13 cellular contexts compared by ENCODE assay signal in the genomic region with DNA sequence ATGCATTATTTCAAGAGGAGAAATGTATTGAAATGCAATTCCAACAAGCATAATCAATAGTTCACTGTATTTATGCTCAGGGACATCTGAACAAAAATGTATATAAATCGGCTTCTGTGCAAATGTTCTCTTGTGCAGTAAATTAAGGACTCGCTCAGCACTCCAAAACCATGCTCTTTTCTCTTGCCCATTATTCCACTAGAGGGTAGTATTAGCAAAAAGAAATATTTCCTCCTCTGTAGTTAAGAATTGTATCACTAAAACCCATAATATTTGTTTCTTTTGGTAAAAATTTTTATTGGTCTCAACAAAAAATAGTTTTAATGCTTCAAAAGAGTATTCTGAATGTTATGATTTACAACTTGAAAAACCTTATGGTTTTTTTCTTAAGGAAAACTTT.
DNase-seq lines count a peak whose midpoint lies in the region; ATAC-seq, FAIRE-seq and TF ChIP-seq lines count a peak whose summit lies in the region.
"Had no signal": no experiment of that assay in that cellular context is flagged by ENCODE, and none has a peak within 500 bp of the region (broad histone marks: within the 10 kb centered on the region; RNA-seq: fewer than 3 reads in every experiment).

No MANE protein-coding gene starts in this region.

- no peak for TF ChIP-seq POLR2A in H54 (IDR thresholded peaks at IDR 0.05; ENCODE audit: low read depth, low read length)

- in situ Hi-C loops in GM13977 (cut with MboI; ENCODE audit: low pct_unique_long_range_greater_than_20kb, low sequenced_read_pairs, unreplicated experiment) = no loop called here

- TF ChIP-seq CTCF in GM13977 (IDR thresholded peaks at IDR 0.05; ENCODE audit: extremely low read depth, insufficient read depth, missing control alignments) (peak; percentile 22), bronchial epithelial cell (IDR thresholded peaks at IDR 0.05; ENCODE audit: insufficient read depth, low read length, severe bottlenecking) (peak; percentile 22), nephron progenitor cell (IDR thresholded peaks at IDR 0.05) (peak; percentile 37)

- ATAC-seq in GM18861 (IDR thresholded peaks at IDR 0.05; ENCODE audit: unreplicated experiment) = no peak
- ATAC-seq: activated CD4-positive, alpha-beta T cell treated with anti-CD3 and anti-CD28 coated beads for 36 hours; left ventricle myocardium superior had no signal

- H3K27ac Mint-ChIP-seq in nephron progenitor cell = no peak overlapping the region
- H3K27ac Mint-ChIP-seq: activated CD4-positive, alpha-beta T cell treated with anti-CD3 and anti-CD28 coated beads for 36 hours; activated naive CD8-positive, alpha-beta T cell had no signal

- no peaks in the 10 kb centered on the region for H3K36me3 ChIP-seq in bronchial epithelial cell (ENCODE audit: control insufficient read depth, insufficient read depth, low read length)

- FAIRE-seq in bronchial epithelial cell (lab: Jason Lieb, UNC) (no peak), H54 (lab: Jason Lieb, UNC) (no peak)

- H3K27me3 Mint-ChIP-seq in nephron progenitor cell (ENCODE audit: low read depth, poor library complexity) = no peaks in the 10 kb centered on the region
- H3K27me3 Mint-ChIP-seq: activated CD4-positive, alpha-beta T cell treated with anti-CD3 and anti-CD28 coated beads for 36 hours; activated naive CD8-positive, alpha-beta T cell had no signal

- H3K4me3 ChIP-seq in bronchial epithelial cell (ENCODE audit: low read depth, low read length) = no peak overlapping the region

- no peak overlapping the region for H3K4me3 Mint-ChIP-seq in nephron progenitor cell
- H3K4me3 Mint-ChIP-seq: activated CD4-positive, alpha-beta T cell treated with anti-CD3 and anti-CD28 coated beads for 36 hours; activated naive CD8-positive, alpha-beta T cell had no signal

- DNase-seq in GM13977 (ENCODE audit: low spot score) (no peak), NCI-H460 (ENCODE audit: extremely low read depth, low read depth) (peak; percentile 26), bronchial epithelial cell (ENCODE audit: low read depth) (peak; percentile 22), nephron progenitor cell (no peak), NCI-H524 treated with DMSO at 0.1 percent for 48 hours (lab: John Stamatoyannopoulos, UW) (no peak), H54 (ENCODE audit: insufficient read length, low spot score) (no peak)
- DNase-seq: activated CD4-positive, alpha-beta T cell treated with anti-CD3 and anti-CD28 coated beads for 36 hours; erythroblast; left ventricle myocardium superior; small intestine; stimulated activated naive CD4-positive, alpha-beta T cell treated with Interleukin-2 at 50 U/mL for 16 hours had no signal

- no peaks in the 10 kb centered on the region for H3K27me3 ChIP-seq in bronchial epithelial cell (ENCODE audit: control insufficient read depth, insufficient read depth, low read length)

- H3K9me3 Mint-ChIP-seq in nephron progenitor cell = no peaks in the 10 kb centered on the region

- H3K4me1 Mint-ChIP-seq in nephron progenitor cell = no peaks in the 10 kb centered on the region
- H3K4me1 Mint-ChIP-seq: activated CD4-positive, alpha-beta T cell treated with anti-CD3 and anti-CD28 coated beads for 36 hours had no signal

- H3K36me3 Mint-ChIP-seq in nephron progenitor cell (ENCODE audit: low read depth) = no peaks in the 10 kb centered on the region
- H3K36me3 Mint-ChIP-seq: activated naive CD8-positive, alpha-beta T cell had no signal

Comparison
In these comparisons a context has a peak if more than half of its experiments do, and no peak if none do; other contexts are left out.
1. DNase-seq: peak in NCI-H460 (single experiment) and bronchial epithelial cell (single experiment); none in GM13977 (single experiment), nephron progenitor cell (single experiment), NCI-H524 treated with DMSO at 0.1 percent for 48 hours (single experiment) and H54 (single experiment).
2. Peak in every context shown above with its lines, with median percentiles within 50 percentile points of each other: CTCF ChIP-seq.